ENCODE assay signal across 8 cellular contexts in genomic region chr14:103385153-103385993, GRCh38. TPM values are rescaled to one million over a fixed set of nuclear protein-coding genes. Genes with fewer than 3 reads are reported as not detected.
DNase-seq lines count a peak whose midpoint lies in the region; ATAC-seq and TF ChIP-seq lines count a peak whose summit lies in the region.

Gene MARK3 (plus strand): TSS chr14:103385415. CDS start chr14:103386030, 615 bp downstream.

- H3K27me3 Mint-ChIP-seq in T-helper 2 cell treated with Interferon-gamma antibody and Interleukin-4, amounts not matched to agents 5 μg/mL and 100 μg/mL, for 36 hours (ENCODE audit: low read depth): peaks cover 9% of the 10 kb centered on the region

- H3K4me3 ChIP-seq in ascending aorta (peak within 1 kb of the TSS; percentile 94 to 95), right cardiac atrium (ENCODE audit: low read length) (peak within 1 kb of the TSS; percentile 82), uterus (peak within 1 kb of the TSS; percentile 81 to 95)

- H3K4me1 Mint-ChIP-seq in T-helper 2 cell treated with Interferon-gamma antibody and Interleukin-4, amounts not matched to agents 5 μg/mL and 100 μg/mL, for 36 hours (ENCODE audit: low read depth): peaks cover 32% of the 10 kb centered on the region

- ATAC-seq in GM18505 (IDR thresholded peaks at IDR 0.05; ENCODE audit: unreplicated experiment): peak; percentile 93
- peak; percentile 92 for ATAC-seq in HG02973 (IDR thresholded peaks at IDR 0.05; ENCODE audit: unreplicated experiment)
- ATAC-seq in right cardiac atrium: peak; percentile 98 to 99

- peak within 1 kb of the TSS; percentile 98 to 99 for H3K27ac ChIP-seq in ascending aorta
- peak within 1 kb of the TSS; percentile 95 for H3K27ac ChIP-seq in right cardiac atrium (ENCODE audit: low read length)
- peak within 1 kb of the TSS; percentile 97 to 98 for H3K27ac ChIP-seq in uterus

- H3K9me3 Mint-ChIP-seq in T-helper 2 cell treated with Interferon-gamma antibody and Interleukin-4, amounts not matched to agents 5 μg/mL and 100 μg/mL, for 36 hours: no peaks in the 10 kb centered on the region

- H3K27me3 ChIP-seq in ascending aorta (no peaks in the 10 kb centered on the region), right cardiac atrium (ENCODE audit: control insufficient read depth, insufficient read depth) (no peaks in the 10 kb centered on the region), uterus (no peaks in the 10 kb centered on the region)

- peak within 1 kb of the TSS; percentile 93 for H3K27ac Mint-ChIP-seq in T-helper 2 cell treated with Interferon-gamma antibody and Interleukin-4, amounts not matched to agents 5 μg/mL and 100 μg/mL, for 36 hours

- H3K36me3 Mint-ChIP-seq in T-helper 2 cell treated with Interferon-gamma antibody and Interleukin-4, amounts not matched to agents 5 μg/mL and 100 μg/mL, for 36 hours (ENCODE audit: low read depth): peaks cover 12% of the 10 kb centered on the region

- TF ChIP-seq POLR2A in GM18505 (IDR thresholded peaks at IDR 0.05; ENCODE audit: borderline replicate concordance, extremely low read depth, insufficient read depth, insufficient read length) (peak; percentile 87), uterus (IDR thresholded peaks at IDR 0.05) (peak; percentile 85 to 95)

- DNase-seq in NCI-H1930 (lab: John Stamatoyannopoulos, UW): peak; percentile 92 to 96
- DNase-seq in T-helper 2 cell treated with Interferon-gamma antibody and Interleukin-4, amounts not matched to agents 5 μg/mL and 100 μg/mL, for 36 hours (ENCODE audit: low spot score): peak; percentile 98
- peak; percentile 95 to 99 for DNase-seq in ascending aorta (ENCODE audit: low spot score in 2 of 2)
- DNase-seq in right cardiac atrium: peak; percentile 98 to 99 (median 99)
- peak; percentile 83 for DNase-seq in pulmonary artery endothelial cell (ENCODE audit: low read depth, low spot score)
- peak; percentile 97 for DNase-seq in uterus

- H3K36me3 ChIP-seq in ascending aorta: no peaks in the 10 kb centered on the region
- no peaks in the 10 kb centered on the region for H3K36me3 ChIP-seq in uterus

- intact Hi-C loops in ascending aorta (cut with DNase I) (loop anchor here (1.0 kb wide), 1 partner anchor 51 kb away; the partner anchor contains the start of gene EIF5), right cardiac atrium (cut with DNase I) (no loop called here), uterus (cut with DNase I; ENCODE audit: low total_unique reads) (no loop called here)

- H3K9me3 ChIP-seq in ascending aorta (no peaks in the 10 kb centered on the region), right cardiac atrium (ENCODE audit: control insufficient read depth, low read length) (no peaks in the 10 kb centered on the region), uterus (no peaks in the 10 kb centered on the region)

- WGBS in right cardiac atrium: under 1% methylated on average over 97 of the region's 97 CpGs

- peak within 1 kb of the TSS; percentile 96 for H3K4me3 Mint-ChIP-seq in T-helper 2 cell treated with Interferon-gamma antibody and Interleukin-4, amounts not matched to agents 5 μg/mL and 100 μg/mL, for 36 hours

- TF ChIP-seq CTCF in ascending aorta (IDR thresholded peaks at IDR 0.05): no peak
- TF ChIP-seq CTCF in uterus (IDR thresholded peaks at IDR 0.05): peak in 3 of 4 experiments; percentile 21 to 39 (median 21)

- H3K4me1 ChIP-seq in ascending aorta (peaks cover 6 to 25% of the 10 kb centered on the region in 2 donors), right cardiac atrium (ENCODE audit: control insufficient read depth, insufficient read depth, low read length) (peaks cover 1% of the 10 kb centered on the region), uterus (peaks cover 0 to 11% of the 10 kb centered on the region in 2 donors)

RNA-seq across cellular contexts. Expression of gene MARK3, which starts in this region (rescaled TPM):
- total RNA-seq in ascending aorta (78.1 TPM), right cardiac atrium (100 to 1,000 TPM in 1 of 4 donors, 10 to 100 TPM in 3; 85.6 to 105 (median 96.0) TPM), pulmonary artery endothelial cell (67.9 and 80.6 TPM in 2 replicates), uterus (100 to 1,000 TPM in 2 of 4 donors, 10 to 100 TPM in 2; 50.7 to 111 (median 89.1) TPM)
- polyA plus RNA-seq in right cardiac atrium: 79.4 TPM

Comparison
In these comparisons a context has a peak if more than half of its experiments do, and no peak if none do; other contexts are left out.
1. Peak in every context shown above with its lines: DNase-seq, ATAC-seq, H3K4me3 ChIP-seq and H3K27ac ChIP-seq.
2. CTCF ChIP-seq: peak in uterus (3 of 4); none in ascending aorta (0 of 3).